In genomic region chr9:37381094-37381741, GRCh38 we compare ENCODE assay signal across 20 cellular contexts.
"Had no signal": no experiment of that assay in that cellular context is flagged by ENCODE, and none has a peak within 500 bp of the region (broad histone marks: within the 10 kb centered on the region; RNA-seq: fewer than 3 reads in every experiment).

No MANE protein-coding gene starts in this region.

- H3K9me3 ChIP-seq: heart left ventricle, mucosa of descending colon, psoas muscle, sigmoid colon, thoracic aorta had no signal

- H3K4me1 Mint-ChIP-seq: activated CD8-positive, alpha-beta memory T cell treated with anti-CD3 and anti-CD28 coated beads, Interleukin-2, amount 10 ng/mL, durations not matched to agents 7 days and 5 days; activated naive CD4-positive, alpha-beta T cell treated with anti-CD3 and anti-CD28 coated beads, Interleukin-2, amount 50 U/mL, for 24 hours; brain; central memory CD8-positive, alpha-beta T cell; natural killer cell had no signal

- ATAC-seq: activated CD8-positive, alpha-beta memory T cell treated with anti-CD3 and anti-CD28 coated beads, Interleukin-2, amount 10 ng/mL, durations not matched to agents 7 days and 5 days; heart left ventricle; left lobe of liver; mucosa of descending colon; natural killer cell; psoas muscle had no signal

- H3K36me3 Mint-ChIP-seq: activated CD8-positive, alpha-beta memory T cell treated with anti-CD3 and anti-CD28 coated beads, Interleukin-2, amount 10 ng/mL, durations not matched to agents 7 days and 5 days; activated naive CD4-positive, alpha-beta T cell treated with anti-CD3 and anti-CD28 coated beads, Interleukin-2, amount 50 U/mL, for 24 hours; natural killer cell had no signal

- H3K4me1 ChIP-seq: heart left ventricle, psoas muscle, sigmoid colon had no signal

- H3K27me3 Mint-ChIP-seq: activated naive CD4-positive, alpha-beta T cell treated with anti-CD3 and anti-CD28 coated beads, Interleukin-2, amount 50 U/mL, for 24 hours had no signal

- H3K27ac Mint-ChIP-seq: activated CD8-positive, alpha-beta memory T cell treated with anti-CD3 and anti-CD28 coated beads, Interleukin-2, amount 10 ng/mL, durations not matched to agents 7 days and 5 days; activated naive CD4-positive, alpha-beta T cell treated with anti-CD3 and anti-CD28 coated beads, Interleukin-2, amount 50 U/mL, for 24 hours; activated T-cell treated with anti-CD3 and anti-CD28 coated beads, Interleukin-2, amount 50 U/mL, for 24 hours; brain; natural killer cell had no signal

- DNase-seq: activated CD4-positive, alpha-beta T cell treated with anti-CD3 and anti-CD28 coated beads, Interleukin-2, amount 50 U/mL, for 48 hours; activated CD8-positive, alpha-beta memory T cell treated with anti-CD3 and anti-CD28 coated beads, Interleukin-2, amount 10 ng/mL, durations not matched to agents 7 days and 5 days; activated effector memory CD4-positive, alpha-beta T cell treated with Interleukin-2 at 50 U/mL for 16 hours; activated T-cell treated with anti-CD3 and anti-CD28 coated beads, Interleukin-2, amount 50 U/mL, for 24 hours; cortex of kidney; effector CD8-positive, alpha-beta T cell; foreskin melanocyte; heart left ventricle; mammary epithelial cell; mucosa of descending colon; natural killer cell; psoas muscle; sigmoid colon; stimulated activated CD4-positive, alpha-beta T cell treated with anti-CD3 and anti-CD28 coated beads, Interleukin-12 subunit alpha, Interleukin-12 subunit beta, amount 100 ng/mL, for 4 hours had no signal

- H3K36me3 ChIP-seq: heart left ventricle, sigmoid colon, thoracic aorta had no signal

- H3K27ac ChIP-seq: heart left ventricle, psoas muscle, sigmoid colon, thoracic aorta had no signal

- H3K4me3 ChIP-seq: heart left ventricle, mucosa of descending colon, psoas muscle, sigmoid colon, thoracic aorta had no signal

- H3K9me3 Mint-ChIP-seq: activated naive CD4-positive, alpha-beta T cell treated with anti-CD3 and anti-CD28 coated beads, Interleukin-2, amount 50 U/mL, for 24 hours; activated T-cell treated with anti-CD3 and anti-CD28 coated beads, Interleukin-2, amount 50 U/mL, for 24 hours; central memory CD8-positive, alpha-beta T cell; natural killer cell; stimulated activated naive CD8-positive, alpha-beta T cell treated with anti-CD3 and anti-CD28 coated beads, Interleukin-15, Interleukin-2, amounts not matched to agents 100 ng/mL and 50 ng/mL, for 24 hours had no signal

- H3K4me3 Mint-ChIP-seq: activated CD8-positive, alpha-beta memory T cell treated with anti-CD3 and anti-CD28 coated beads, Interleukin-2, amount 10 ng/mL, durations not matched to agents 7 days and 5 days; activated naive CD4-positive, alpha-beta T cell treated with anti-CD3 and anti-CD28 coated beads, Interleukin-2, amount 50 U/mL, for 24 hours; activated T-cell treated with anti-CD3 and anti-CD28 coated beads, Interleukin-2, amount 50 U/mL, for 24 hours; brain; central memory CD8-positive, alpha-beta T cell; natural killer cell; stimulated activated naive CD8-positive, alpha-beta T cell treated with anti-CD3 and anti-CD28 coated beads, Interleukin-15, Interleukin-2, amounts not matched to agents 100 ng/mL and 50 ng/mL, for 24 hours had no signal

- H3K27me3 ChIP-seq: heart left ventricle, sigmoid colon had no signal
